In genomic region chrX:48576108-48576507, GRCh38 we compare ENCODE assay signal across 8 cellular contexts. TPM values are rescaled to one million over a fixed set of nuclear protein-coding genes. Genes with fewer than 3 reads are reported as not detected.
DNase-seq lines count a peak whose midpoint lies in the region; ATAC-seq and TF ChIP-seq lines count a peak whose summit lies in the region.

No MANE protein-coding gene starts in this region.

- peak overlapping the region; percentile 99 for H3K27ac ChIP-seq in CD4-positive, CD25-positive, alpha-beta regulatory T cell (ENCODE audit: insufficient read depth, low read length, poor library complexity, severe bottlenecking)
- no peak overlapping the region for H3K27ac ChIP-seq in Karpas-422 (ENCODE audit: low read length)

- H3K9ac ChIP-seq in Karpas-422 (ENCODE audit: low read length) = 0 out of 2 replicates have a peak overlapping the region, but pooled peaks have one; percentile 90

- no peaks in the 10 kb centered on the region for H3K9me3 Mint-ChIP-seq in CD4-positive, CD25-positive, alpha-beta regulatory T cell
- peaks cover 9% of the 10 kb centered on the region for H3K9me3 Mint-ChIP-seq in nephron

- peaks cover 5% of the 10 kb centered on the region for H3K36me3 Mint-ChIP-seq in CD4-positive, CD25-positive, alpha-beta regulatory T cell
- peaks cover 47% of the 10 kb centered on the region for H3K36me3 Mint-ChIP-seq in nephron (ENCODE audit: low read depth)

- no peaks in the 10 kb centered on the region for H3K9me3 ChIP-seq in CD4-positive, CD25-positive, alpha-beta regulatory T cell (ENCODE audit: control insufficient read depth in 2 of 2, low read length in 2 of 2)
- no peaks in the 10 kb centered on the region for H3K9me3 ChIP-seq in Karpas-422 (ENCODE audit: low read length)

- H3K36me3 ChIP-seq in CD4-positive, CD25-positive, alpha-beta regulatory T cell (ENCODE audit: control insufficient read depth, insufficient read depth, low read length) = peaks cover 36% of the 10 kb centered on the region
- H3K36me3 ChIP-seq in Karpas-422 (ENCODE audit: insufficient read depth, low read length) = peaks cover 28% of the 10 kb centered on the region

- TF ChIP-seq CTCF in cardiac fibroblast (IDR thresholded peaks at IDR 0.05; ENCODE audit: low read depth, low read length) = no peak
- no peak for TF ChIP-seq CTCF in nephron (IDR thresholded peaks at IDR 0.05; ENCODE audit: unreplicated experiment in 3 of 3)

- H3K4me2 ChIP-seq in Karpas-422 (ENCODE audit: low read depth, low read length, poor library complexity, severe bottlenecking) = peak overlapping the region; percentile 83

- peaks cover 10% of the 10 kb centered on the region for H3K79me2 ChIP-seq in Karpas-422 (ENCODE audit: low read length)

- 0 out of 2 replicates have a peak, but pooled peaks cover 5% of the 10 kb centered on the region for H4K20me1 ChIP-seq in Karpas-422 (ENCODE audit: insufficient read depth, low read depth, low read length)

- H3K27me3 Mint-ChIP-seq in CD4-positive, CD25-positive, alpha-beta regulatory T cell = no peaks in the 10 kb centered on the region
- no peaks in the 10 kb centered on the region for H3K27me3 Mint-ChIP-seq in nephron (ENCODE audit: low read depth)

- H3K4me3 ChIP-seq in CD4-positive, CD25-positive, alpha-beta regulatory T cell (ENCODE audit: low read depth, low read length) = no peak overlapping the region
- H3K4me3 ChIP-seq in Karpas-422 (ENCODE audit: low read length) = peak overlapping the region; percentile 72; the same call in 1 of the 2 replicates
- H3K4me3 ChIP-seq in cardiac fibroblast (replicated peaks in 1 of 2; ENCODE audit: low read depth in 2 of 2, low read length in 2 of 2) = peak overlapping the region; percentile 74 to 80

- DNase-seq in CD4-positive, CD25-positive, alpha-beta regulatory T cell = no peak
- DNase-seq in Karpas-422 (no peak), cardiac fibroblast (ENCODE audit: low read depth in 2 of 2) (no peak), AG08396 (ENCODE audit: low spot score) (no peak), hepatic stellate cell (ENCODE audit: low spot score) (no peak), HuH-7.5 (ENCODE audit: low spot score) (no peak)
- no peak for DNase-seq in stimulated activated CD4-positive, alpha-beta T cell treated with anti-CD3 and anti-CD28 coated beads, Interleukin-2, amount 100 ng/mL, for 48 hours

- no peak overlapping the region for H2AFZ ChIP-seq in Karpas-422 (ENCODE audit: low read length)

- no peak for ATAC-seq in CD4-positive, CD25-positive, alpha-beta regulatory T cell (ENCODE audit: low read depth in 2 of 2)

- no peaks in the 10 kb centered on the region for H3K9me2 ChIP-seq in Karpas-422 (replicated peaks; ENCODE audit: insufficient read depth, low read length)

- no peaks in the 10 kb centered on the region for H3K27me3 ChIP-seq in CD4-positive, CD25-positive, alpha-beta regulatory T cell (ENCODE audit: control insufficient read depth, insufficient read depth, low read length)
- H3K27me3 ChIP-seq in Karpas-422 (ENCODE audit: low read length) = no peaks in the 10 kb centered on the region

- peaks cover 0 to 30% (median 8%) of the 10 kb centered on the region in 4 donors for H3K4me1 Mint-ChIP-seq in CD4-positive, CD25-positive, alpha-beta regulatory T cell
- peaks cover 8% of the 10 kb centered on the region for H3K4me1 Mint-ChIP-seq in nephron

- H3K4me1 ChIP-seq in CD4-positive, CD25-positive, alpha-beta regulatory T cell (ENCODE audit: control insufficient read depth, insufficient read depth, low read length, poor library complexity, severe bottlenecking) = peaks cover 18% of the 10 kb centered on the region
- peaks cover 21% of the 10 kb centered on the region for H3K4me1 ChIP-seq in Karpas-422 (ENCODE audit: low read length)

- peak overlapping the region; percentile 26 to 100 (median 52) for H3K27ac Mint-ChIP-seq in CD4-positive, CD25-positive, alpha-beta regulatory T cell
- H3K27ac Mint-ChIP-seq in nephron = peak overlapping the region in 1 of 3 experiments; percentile 54

- peak overlapping the region; percentile 7 to 98 (median 78) for H3K4me3 Mint-ChIP-seq in CD4-positive, CD25-positive, alpha-beta regulatory T cell
- H3K4me3 Mint-ChIP-seq in nephron = peak overlapping the region; percentile 98 to 100 (median 99)

RNA-seq across cellular contexts. Expression of gene RBM3, which starts 1.8 kb away (rescaled TPM):
- total RNA-seq in CD4-positive, CD25-positive, alpha-beta regulatory T cell = 309 TPM
- polyA plus RNA-seq in CD4-positive, CD25-positive, alpha-beta regulatory T cell = 100 to 1,000 TPM; 192 to 258 (median 219) TPM
- total RNA-seq in Karpas-422 (2014; rRNA removed; shearing (Covaris generic); ENCODE audit: low replicate concordance) = 176 and 183 TPM in 2 replicates

RNA-seq across cellular contexts. Expression of gene WDR13, which starts 21.2 kb away (rescaled TPM):
- 45.8 TPM for total RNA-seq in CD4-positive, CD25-positive, alpha-beta regulatory T cell
- polyA plus RNA-seq in CD4-positive, CD25-positive, alpha-beta regulatory T cell = 10 to 100 TPM; 33.4 to 53.7 (median 46.0) TPM
- 35.5 and 53.4 TPM in 2 replicates for total RNA-seq in Karpas-422 (2014; rRNA removed; shearing (Covaris generic); ENCODE audit: low replicate concordance)

RNA-seq across cellular contexts. Expression of gene TBC1D25, which starts 36.6 kb away (rescaled TPM):
- 32.5 TPM for total RNA-seq in CD4-positive, CD25-positive, alpha-beta regulatory T cell
- 10 to 100 TPM; 14.9 to 18.3 (median 16.9) TPM for polyA plus RNA-seq in CD4-positive, CD25-positive, alpha-beta regulatory T cell
- total RNA-seq in Karpas-422 (2014; rRNA removed; shearing (Covaris generic); ENCODE audit: low replicate concordance) = 3.1 and 14.4 TPM in 2 replicates

RNA-seq across cellular contexts. Expression of gene EBP, which starts 54.5 kb away (rescaled TPM):
- total RNA-seq in CD4-positive, CD25-positive, alpha-beta regulatory T cell = 56.8 TPM
- polyA plus RNA-seq in CD4-positive, CD25-positive, alpha-beta regulatory T cell = 100 to 1,000 TPM in 3 of 4 donors, 10 to 100 TPM in 1; 88.4 to 126 (median 109) TPM
- total RNA-seq in Karpas-422 (2014; rRNA removed; shearing (Covaris generic); ENCODE audit: low replicate concordance) = 50.2 and 90.6 TPM in 2 replicates
